In the genomic region with DNA sequence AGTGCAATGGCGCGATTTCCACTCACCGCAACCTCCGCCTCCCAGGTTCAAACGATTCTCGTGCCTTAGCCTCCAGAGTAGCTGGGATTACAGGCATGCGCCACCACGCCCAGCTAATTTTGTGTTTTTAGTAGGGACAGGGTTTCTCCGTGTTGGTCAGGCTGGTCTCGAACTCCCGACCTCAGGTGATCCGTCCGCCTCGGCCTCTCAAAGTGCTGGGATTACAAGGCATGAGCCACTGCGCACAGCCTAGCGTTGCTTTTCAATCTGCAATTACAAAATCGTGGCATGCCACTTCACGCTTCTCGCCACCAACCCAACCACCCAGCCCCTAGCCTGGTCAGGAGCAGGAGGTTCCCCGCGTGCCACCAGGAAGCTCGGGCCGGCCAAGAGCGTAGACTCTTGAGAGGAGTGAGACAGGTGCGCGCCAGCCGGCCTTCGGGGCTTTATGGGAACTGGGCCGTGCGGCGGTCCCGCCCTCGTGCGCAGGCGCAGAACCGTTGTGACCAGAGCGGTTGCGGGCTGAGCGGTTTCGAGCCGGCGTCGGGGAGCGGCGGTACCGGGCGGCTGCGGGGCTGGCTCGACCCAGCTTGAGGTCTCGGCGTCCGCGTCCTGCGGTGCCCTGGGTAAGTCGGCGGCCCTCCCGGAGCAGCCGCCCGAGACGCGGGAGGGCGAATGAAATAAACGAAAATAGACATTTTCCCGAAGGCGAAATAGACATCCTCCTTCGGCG, we compare ENCODE assay signal across 8 cellular contexts.
DNase-seq lines count a peak whose midpoint lies in the region; ATAC-seq lines count a peak whose summit lies in the region.

ASRGL1 (plus strand) TSS at position 500 of the 733 bp plus-strand sequence. CDS start 530 bp downstream, outside the sequence.

- H3K36me3 Mint-ChIP-seq in effector memory CD8-positive, alpha-beta T cell (ENCODE audit: insufficient read depth) = peaks cover 5% of the 10 kb centered on the region
- H3K36me3 Mint-ChIP-seq in memory B cell = no peaks in the 10 kb centered on the region

- peaks cover 16 to 17% of the 10 kb centered on the region in 2 donors for H3K27me3 Mint-ChIP-seq in effector memory CD8-positive, alpha-beta T cell
- peaks cover 9% of the 10 kb centered on the region for H3K27me3 Mint-ChIP-seq in memory B cell

- H3K4me1 Mint-ChIP-seq in effector memory CD8-positive, alpha-beta T cell (ENCODE audit: low read depth in 2 of 2) = peaks cover 11 to 15% of the 10 kb centered on the region in 2 donors
- H3K4me1 Mint-ChIP-seq in memory B cell = peaks cover 22% of the 10 kb centered on the region

- peak within 1 kb of the TSS; percentile 89 to 90 for H3K4me3 Mint-ChIP-seq in effector memory CD8-positive, alpha-beta T cell
- H3K4me3 Mint-ChIP-seq in memory B cell = peak within 1 kb of the TSS; percentile 86

- DNase-seq in DMS53 (lab: John Stamatoyannopoulos, UW) = peak; percentile 97
- peak; percentile 92 for DNase-seq in NCI-H748 (lab: John Stamatoyannopoulos, UW; ENCODE audit: unreplicated experiment)
- DNase-seq in activated CD8-positive, alpha-beta memory T cell treated with anti-CD3 and anti-CD28 coated beads for 4 hours (ENCODE audit: low read depth in 2 of 2) = peak; percentile 46 to 54
- DNase-seq in effector memory CD8-positive, alpha-beta T cell = peak; percentile 63 to 69 (median 66)
- DNase-seq in memory B cell (ENCODE audit: low spot score in 2 of 2) = peak; percentile 72 to 81
- DNase-seq in stimulated activated CD4-positive, alpha-beta T cell treated with anti-CD3 and anti-CD28 coated beads, TNF-alpha, amount 100 ng/mL, for 48 hours (ENCODE audit: low read depth in 3 of 3) = peak; percentile 43 to 65 (median 62)
- DNase-seq in HCEC 1CT = no peak

- no peaks in the 10 kb centered on the region for H3K9me3 Mint-ChIP-seq in effector memory CD8-positive, alpha-beta T cell
- H3K9me3 Mint-ChIP-seq in memory B cell = no peaks in the 10 kb centered on the region

- peak; percentile 62 for ATAC-seq in HG03064 (IDR thresholded peaks at IDR 0.05; ENCODE audit: low read depth, unreplicated experiment)
- peak; percentile 86 for ATAC-seq in effector memory CD8-positive, alpha-beta T cell (replicated peaks)
- ATAC-seq in memory B cell (ENCODE audit: low read depth) = peak; percentile 90

- H3K27ac Mint-ChIP-seq in effector memory CD8-positive, alpha-beta T cell = peak within 1 kb of the TSS; percentile 84 to 89
- peak within 1 kb of the TSS; percentile 67 for H3K27ac Mint-ChIP-seq in memory B cell
